ENCODE assay signal across 9 cellular contexts in the genomic region with DNA sequence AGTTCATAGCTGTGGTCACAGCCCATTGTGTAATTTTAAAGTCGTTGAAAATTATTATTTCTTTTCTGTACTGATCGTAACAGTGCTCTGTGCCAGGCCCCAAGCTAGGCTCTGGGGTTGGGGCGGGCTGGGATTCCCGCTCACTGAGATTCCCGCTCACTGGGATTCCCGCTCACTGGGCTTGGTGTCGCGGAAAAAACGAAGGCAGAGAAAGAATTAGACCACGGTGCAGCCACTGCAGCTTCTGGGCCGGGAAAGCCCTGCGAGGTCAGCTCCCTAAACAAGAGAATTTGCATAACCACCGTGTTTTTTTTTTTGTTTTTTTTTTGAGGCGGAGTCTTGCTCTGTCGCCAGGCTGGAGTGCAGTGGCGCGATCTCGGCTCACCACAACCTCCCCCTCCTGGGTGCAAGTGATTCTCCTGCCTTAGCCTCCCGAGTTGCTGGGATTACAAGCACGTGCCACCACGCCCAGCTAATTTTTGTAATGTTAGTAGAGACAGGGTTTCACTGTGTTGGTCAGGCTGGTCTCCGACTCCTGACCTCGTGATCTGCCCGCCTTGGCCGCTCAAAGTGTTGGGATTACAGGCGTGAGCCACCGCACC. TPM values are rescaled to one million over a fixed set of nuclear protein-coding genes. Genes with fewer than 3 reads are reported as not detected.
DNase-seq lines count a peak whose midpoint lies in the region; ATAC-seq, FAIRE-seq and TF ChIP-seq lines count a peak whose summit lies in the region.
"Had no signal": no experiment of that assay in that cellular context is flagged by ENCODE, and none has a peak within 500 bp of the region (broad histone marks: within the 10 kb centered on the region; RNA-seq: fewer than 3 reads in every experiment).

No MANE protein-coding gene starts in this region.

- CTCF ChIA-PET in activated CD8-positive, alpha-beta memory T cell treated with anti-CD3 and anti-CD28 coated beads, Interleukin-2, amount 10 ng/mL, durations not matched to agents 7 days and 5 days (lab: Charles Lee), result interaction anchor here (1.8 kb wide), 1 partner anchor 11 kb away, joined by 3 read pairs; no protein-coding TSS in a partner anchor
- CTCF ChIA-PET in activated naive CD4-positive, alpha-beta T cell treated with anti-CD3 and anti-CD28 coated beads for 36 hours (lab: Charles Lee), result interaction anchor here (0.5 to 0.8 kb wide), 2 partner anchors 11 to 72 kb away, joined by 3 read pairs; no protein-coding TSS in a partner anchor

- no peak overlapping the region for H3K27ac Mint-ChIP-seq in activated CD8-positive, alpha-beta memory T cell treated with anti-CD3 and anti-CD28 coated beads, Interleukin-2, amount 10 ng/mL, durations not matched to agents 7 days and 5 days
- H3K27ac Mint-ChIP-seq in activated naive CD4-positive, alpha-beta T cell treated with anti-CD3 and anti-CD28 coated beads for 36 hours, result no peak overlapping the region

- TF ChIP-seq CTCF in GM12864 (IDR thresholded peaks at IDR 0.05; ENCODE audit: low read depth, low read length, missing control alignments) (no peak), neural cell (IDR thresholded peaks at IDR 0.05; ENCODE audit: poor library complexity, severe bottlenecking) (no peak)

- peak; percentile 46 for ATAC-seq in GM21825 (IDR thresholded peaks at IDR 0.05; ENCODE audit: unreplicated experiment)
- ATAC-seq in activated CD8-positive, alpha-beta memory T cell treated with anti-CD3 and anti-CD28 coated beads, Interleukin-2, amount 10 ng/mL, durations not matched to agents 7 days and 5 days, result no peak

- H3K9ac ChIP-seq in NT2/D1 (ENCODE audit: insufficient read length, low read depth) (no peak overlapping the region), neural cell (ENCODE audit: low read length) (no peak overlapping the region)
- H3K9ac ChIP-seq: KMS-11 had no signal

- no peaks in the 10 kb centered on the region for H3K9me3 Mint-ChIP-seq in activated CD8-positive, alpha-beta memory T cell treated with anti-CD3 and anti-CD28 coated beads, Interleukin-2, amount 10 ng/mL, durations not matched to agents 7 days and 5 days (ENCODE audit: low read depth)
- no peaks in the 10 kb centered on the region for H3K9me3 Mint-ChIP-seq in activated naive CD4-positive, alpha-beta T cell treated with anti-CD3 and anti-CD28 coated beads for 36 hours

- no peaks in the 10 kb centered on the region for H3F3A ChIP-seq in neural cell (ENCODE audit: insufficient read depth, low read length, poor library complexity, severe bottlenecking)

- H3K9me3 ChIP-seq in NT2/D1 (ENCODE audit: insufficient read depth, low read length) (0 out of 2 replicates have a peak, but pooled peaks cover 6% of the 10 kb centered on the region), neural cell (ENCODE audit: low read length) (no peaks in the 10 kb centered on the region), small intestine (ENCODE audit: control insufficient read depth, low read depth) (no peaks in the 10 kb centered on the region)

- H3K27me3 ChIP-seq in NT2/D1 (ENCODE audit: insufficient read depth, insufficient read length), result peaks cover 94% of the 10 kb centered on the region
- H3K27me3 ChIP-seq in neural cell (ENCODE audit: insufficient read depth, low read depth, low read length), result no peaks in the 10 kb centered on the region
- no peaks in the 10 kb centered on the region for H3K27me3 ChIP-seq in small intestine (ENCODE audit: control insufficient read depth in 2 of 2, insufficient read depth in 2 of 2, low read length in 2 of 2)

- TF ChIP-seq EP300 in neural cell (conservative IDR thresholded peaks at IDR 0.05; ENCODE audit: poor library complexity, severe bottlenecking), result no peak

- peaks cover 14% of the 10 kb centered on the region for H3K79me2 ChIP-seq in neural cell (replicated peaks; ENCODE audit: insufficient read depth, low read length)

- 75 to 90% (median 84%) methylated on average over 27 of the region's 27 CpGs for WGBS in small intestine, 3 donors

- no peak overlapping the region for H3K4me3 Mint-ChIP-seq in activated CD8-positive, alpha-beta memory T cell treated with anti-CD3 and anti-CD28 coated beads, Interleukin-2, amount 10 ng/mL, durations not matched to agents 7 days and 5 days
- no peak overlapping the region for H3K4me3 Mint-ChIP-seq in activated naive CD4-positive, alpha-beta T cell treated with anti-CD3 and anti-CD28 coated beads for 36 hours

- peaks cover 36% of the 10 kb centered on the region for H3K36me3 ChIP-seq in NT2/D1 (ENCODE audit: insufficient read depth, insufficient read length, low read length)
- H3K36me3 ChIP-seq in neural cell (ENCODE audit: insufficient read depth, low read length), result no peaks in the 10 kb centered on the region
- H3K36me3 ChIP-seq in small intestine (ENCODE audit: control insufficient read depth in 2 of 2, insufficient read depth in 2 of 2, low read length in 2 of 2), result no peaks in the 10 kb centered on the region

- no peak for FAIRE-seq in small intestine (lab: Jason Lieb, UNC)

- no peak overlapping the region for H2AFZ ChIP-seq in neural cell (ENCODE audit: low read depth, low read length)

- no peak for DNase-seq in GM12864 (ENCODE audit: low read depth)
- peak; percentile 33 for DNase-seq in NT2/D1 (ENCODE audit: low read depth, low spot score)
- DNase-seq in effector CD8-positive, alpha-beta T cell (lab: John Stamatoyannopoulos, UW), result no peak
- no peak for DNase-seq in small intestine
- DNase-seq in activated CD8-positive, alpha-beta memory T cell treated with anti-CD3 and anti-CD28 coated beads, Interleukin-2, amount 10 ng/mL, durations not matched to agents 7 days and 5 days, result no peak
- DNase-seq in activated naive CD4-positive, alpha-beta T cell treated with anti-CD3 and anti-CD28 coated beads for 36 hours, result no peak

- intact Hi-C loops in activated naive CD4-positive, alpha-beta T cell treated with anti-CD3 and anti-CD28 coated beads for 36 hours (cut with micrococcal nuclease), result loop anchor here (2.0 kb wide), 2 partner anchors 28 to 32 kb away; no protein-coding TSS in a partner anchor

- no peak for TF ChIP-seq RAD21 in neural cell (conservative IDR thresholded peaks at IDR 0.05)

- no peaks in the 10 kb centered on the region for H3K27me3 Mint-ChIP-seq in activated CD8-positive, alpha-beta memory T cell treated with anti-CD3 and anti-CD28 coated beads, Interleukin-2, amount 10 ng/mL, durations not matched to agents 7 days and 5 days
- H3K27me3 Mint-ChIP-seq in activated naive CD4-positive, alpha-beta T cell treated with anti-CD3 and anti-CD28 coated beads for 36 hours (ENCODE audit: low read depth), result no peaks in the 10 kb centered on the region

- H3K4me1 ChIP-seq in NT2/D1 (ENCODE audit: insufficient read depth, insufficient read length), result peaks cover 14% of the 10 kb centered on the region
- peaks cover 0 to 6% of the 10 kb centered on the region in 2 donors for H3K4me1 ChIP-seq in small intestine (ENCODE audit: control insufficient read depth in 2 of 2, insufficient read depth in 1 of 2, low read depth in 1 of 2, low read length in 1 of 2)

- no peaks in the 10 kb centered on the region for H3K9me2 ChIP-seq in neural cell (ENCODE audit: insufficient read depth, low read length)

- peak overlapping the region; percentile 71 for H3K27ac ChIP-seq in neural cell (ENCODE audit: low read length)
- H3K27ac ChIP-seq in small intestine (ENCODE audit: low read depth in 1 of 2, low read length in 1 of 2), result no peak overlapping the region
- H3K27ac ChIP-seq: KMS-11 had no signal

- no peak overlapping the region for H3K4me2 ChIP-seq in neural cell (ENCODE audit: low read length)
- H3K4me2 ChIP-seq: KMS-11 had no signal

- peak overlapping the region; percentile 42; the same call in 1 of the 2 replicates for H3K4me3 ChIP-seq in GM12864 (ENCODE audit: low read depth, low read length)
- no peak overlapping the region for H3K4me3 ChIP-seq in NT2/D1 (ENCODE audit: insufficient read length, low read depth)
- peak overlapping the region; percentile 8 for H3K4me3 ChIP-seq in neural cell (ENCODE audit: low read length)
- H3K4me3 ChIP-seq in small intestine (ENCODE audit: low read depth in 1 of 2, low read length in 2 of 2), result no peak overlapping the region

- no peaks in the 10 kb centered on the region for H4K20me1 ChIP-seq in neural cell (ENCODE audit: insufficient read depth)

- H3K36me3 Mint-ChIP-seq in activated CD8-positive, alpha-beta memory T cell treated with anti-CD3 and anti-CD28 coated beads, Interleukin-2, amount 10 ng/mL, durations not matched to agents 7 days and 5 days, result peaks cover 6% of the 10 kb centered on the region
- peaks cover 21% of the 10 kb centered on the region for H3K36me3 Mint-ChIP-seq in activated naive CD4-positive, alpha-beta T cell treated with anti-CD3 and anti-CD28 coated beads for 36 hours (ENCODE audit: low read depth)

- peaks cover 16% of the 10 kb centered on the region for H3K4me1 Mint-ChIP-seq in activated CD8-positive, alpha-beta memory T cell treated with anti-CD3 and anti-CD28 coated beads, Interleukin-2, amount 10 ng/mL, durations not matched to agents 7 days and 5 days
- peaks cover 51% of the 10 kb centered on the region for H3K4me1 Mint-ChIP-seq in activated naive CD4-positive, alpha-beta T cell treated with anti-CD3 and anti-CD28 coated beads for 36 hours (ENCODE audit: low read depth)

TF ChIP-seq in neural cell, 6 proteins besides CTCF, POLR2A, EP300 and RAD21 (continues in another document):
- TF ChIP-seq TAF1 (IDR thresholded peaks at IDR 0.05; ENCODE audit: low read depth) (no peak), POLR2AphosphoS5 (IDR thresholded peaks at IDR 0.05) (no peak), EZH2 (IDR thresholded peaks at IDR 0.05; ENCODE audit: borderline replicate concordance, insufficient read depth, low read length, poor library complexity, severe bottlenecking) (no peak), MXI1 (conservative IDR thresholded peaks at IDR 0.05; ENCODE audit: poor library complexity, severe bottlenecking) (no peak), SMC3 (conservative IDR thresholded peaks at IDR 0.05; ENCODE audit: poor library complexity) (no peak)

RNA-seq across cellular contexts. Expression of a gene that starts 31.2 kb away (rescaled TPM):
- polyA plus RNA-seq in neural cell (7.4 and 7.7 TPM in 2 replicates), small intestine (10 to 100 TPM in 1 of 3 donors, 1 to 10 TPM in 2; 1.4 to 10.5 (median 2.0) TPM)
- 32.5 and 35.8 TPM in 2 replicates for polyA minus RNA-seq in neural cell
- total RNA-seq in activated CD8-positive, alpha-beta memory T cell treated with anti-CD3 and anti-CD28 coated beads, Interleukin-2, amount 10 ng/mL, durations not matched to agents 7 days and 5 days, result 10 to 100 TPM; 27.1 to 31.2 TPM
- total RNA-seq in activated naive CD4-positive, alpha-beta T cell treated with anti-CD3 and anti-CD28 coated beads for 36 hours, result 10 to 100 TPM; 35.0 to 35.4 TPM

Comparison
In these comparisons a context has a peak if more than half of its experiments do, and no peak if none do; other contexts are left out.
1. H3K4me3 ChIP-seq: peak in GM12864 (single experiment) and neural cell (single experiment); none in NT2/D1 (single experiment) and small intestine (0 of 2).